In the genomic region with DNA sequence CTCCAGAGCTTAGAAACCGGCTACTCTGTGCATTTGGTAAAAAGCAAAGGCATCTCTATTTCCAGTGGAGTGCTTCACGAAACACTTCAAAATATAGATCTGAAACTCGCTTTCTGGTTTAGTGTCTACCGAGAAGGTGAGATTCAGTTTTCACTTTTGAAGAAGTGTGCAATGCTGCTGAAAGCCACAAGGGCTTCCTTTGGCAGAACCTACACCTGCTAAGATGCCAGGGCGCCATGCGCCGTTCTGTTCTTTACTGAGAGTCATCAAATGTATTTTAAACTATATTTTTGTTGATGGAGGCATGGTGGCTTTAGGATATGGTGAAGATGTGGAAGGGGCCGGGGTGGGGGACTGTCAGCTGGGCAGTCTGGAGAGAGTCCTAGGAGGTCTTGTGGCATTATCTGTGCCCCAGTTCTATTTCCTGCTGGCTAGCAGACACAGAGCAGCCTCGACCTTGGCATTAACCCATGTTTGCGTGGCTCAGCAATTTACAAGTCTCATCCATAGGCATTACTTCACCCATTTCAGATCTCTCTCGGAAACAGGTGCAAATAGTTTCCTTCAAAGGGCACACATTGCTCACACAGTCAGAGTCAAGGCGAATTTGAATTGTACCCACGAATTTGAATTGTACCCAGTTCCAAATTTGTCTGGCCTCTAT, we compare ENCODE assay signal across 1 cellular context.
TF ChIP-seq lines count a peak whose summit lies in the region.

No MANE protein-coding gene starts in this region.

TF ChIP-seq in SK-N-SH, 30 proteins besides CTCF, POLR2A, EP300 and RAD21 (continued from another document):
- TF ChIP-seq MEF2A (IDR thresholded peaks at IDR 0.05; ENCODE audit: borderline replicate concordance, low read depth): no peak
- TF ChIP-seq POLR2AphosphoS5 (IDR thresholded peaks at IDR 0.05; ENCODE audit: low read depth, low read length): no peak
